In genomic region chr5:150780816-150781221, GRCh38 we compare ENCODE assay signal across 8 cellular contexts. TPM values are rescaled to one million over a fixed set of nuclear protein-coding genes. Genes with fewer than 3 reads are reported as not detected.
DNase-seq lines count a peak whose midpoint lies in the region; ATAC-seq lines count a peak whose summit lies in the region.

No MANE protein-coding gene starts in this region.

- no peak for ATAC-seq in activated CD4-positive, alpha-beta T cell treated with anti-CD3 and anti-CD28 coated beads for 36 hours
- ATAC-seq in GM19452 (IDR thresholded peaks at IDR 0.05; ENCODE audit: unreplicated experiment), result no peak

- no peaks in the 10 kb centered on the region for H3K27me3 Mint-ChIP-seq in activated CD4-positive, alpha-beta T cell treated with anti-CD3 and anti-CD28 coated beads for 36 hours
- H3K27me3 Mint-ChIP-seq in activated T-helper 1 cell treated with anti-CD3 and anti-CD28 coated beads, Interleukin-12 subunit alpha, Interleukin-12 subunit beta, Interleukin-2, Interleukin-4 antibody, amounts not matched to agents 30 ng/mL and 10 ng/mL and 1 ng/mL, durations not matched to agents 14 hours and 24 hours and 36 hours (ENCODE audit: insufficient read depth), result peaks cover under 1% of the 10 kb centered on the region
- H3K27me3 Mint-ChIP-seq in immature natural killer cell (ENCODE audit: low read depth in 3 of 3), result peaks cover 0 to 5% (median 3%) of the 10 kb centered on the region in 3 donors

- H3K4me3 Mint-ChIP-seq in activated CD4-positive, alpha-beta T cell treated with anti-CD3 and anti-CD28 coated beads for 36 hours, result peak overlapping the region; percentile 99
- peak overlapping the region; percentile 100 for H3K4me3 Mint-ChIP-seq in activated T-helper 1 cell treated with anti-CD3 and anti-CD28 coated beads, Interleukin-12 subunit alpha, Interleukin-12 subunit beta, Interleukin-2, Interleukin-4 antibody, amounts not matched to agents 30 ng/mL and 10 ng/mL and 1 ng/mL, durations not matched to agents 14 hours and 24 hours and 36 hours
- peak overlapping the region in 4 of 5 donors; percentile 13 to 98 (median 92) for H3K4me3 Mint-ChIP-seq in immature natural killer cell

- intact Hi-C loops in activated CD4-positive, alpha-beta T cell treated with anti-CD3 and anti-CD28 coated beads for 36 hours (cut with DNase I, micrococcal nuclease), result loop anchor here in 1 of 2 experiments (5.0 to 10.0 kb wide), 3 partner anchors 66 to 334 kb away; partner anchors contain the start of genes IRGM, RPS14 and TNIP1
- intact Hi-C loops in activated T-helper 1 cell treated with anti-CD3 and anti-CD28 coated beads, Interleukin-12 subunit alpha, Interleukin-12 subunit beta, Interleukin-2, Interleukin-4 antibody, amounts not matched to agents 30 ng/mL and 10 ng/mL and 1 ng/mL, durations not matched to agents 14 hours and 24 hours and 36 hours (cut with micrococcal nuclease), result loop anchor here (1.0 to 5.0 kb wide), 3 partner anchors 66 to 369 kb away; partner anchors contain the start of genes CD74 and TNIP1

- peak overlapping the region; percentile 90 for H3K27ac Mint-ChIP-seq in activated CD4-positive, alpha-beta T cell treated with anti-CD3 and anti-CD28 coated beads for 36 hours
- H3K27ac Mint-ChIP-seq in activated T-helper 1 cell treated with anti-CD3 and anti-CD28 coated beads, Interleukin-12 subunit alpha, Interleukin-12 subunit beta, Interleukin-2, Interleukin-4 antibody, amounts not matched to agents 30 ng/mL and 10 ng/mL and 1 ng/mL, durations not matched to agents 14 hours and 24 hours and 36 hours, result peak overlapping the region; percentile 83
- peak overlapping the region in 5 of 6 donors; percentile 77 to 97 (median 86) for H3K27ac Mint-ChIP-seq in immature natural killer cell

- H3K36me3 Mint-ChIP-seq in activated CD4-positive, alpha-beta T cell treated with anti-CD3 and anti-CD28 coated beads for 36 hours (ENCODE audit: low read depth), result peaks cover 25% of the 10 kb centered on the region
- H3K36me3 Mint-ChIP-seq in activated T-helper 1 cell treated with anti-CD3 and anti-CD28 coated beads, Interleukin-12 subunit alpha, Interleukin-12 subunit beta, Interleukin-2, Interleukin-4 antibody, amounts not matched to agents 30 ng/mL and 10 ng/mL and 1 ng/mL, durations not matched to agents 14 hours and 24 hours and 36 hours (ENCODE audit: low read depth), result peaks cover 4% of the 10 kb centered on the region
- H3K36me3 Mint-ChIP-seq in immature natural killer cell, result no peaks in the 10 kb centered on the region

- peaks cover 65% of the 10 kb centered on the region for H3K4me1 Mint-ChIP-seq in activated CD4-positive, alpha-beta T cell treated with anti-CD3 and anti-CD28 coated beads for 36 hours
- peaks cover 68% of the 10 kb centered on the region for H3K4me1 Mint-ChIP-seq in activated T-helper 1 cell treated with anti-CD3 and anti-CD28 coated beads, Interleukin-12 subunit alpha, Interleukin-12 subunit beta, Interleukin-2, Interleukin-4 antibody, amounts not matched to agents 30 ng/mL and 10 ng/mL and 1 ng/mL, durations not matched to agents 14 hours and 24 hours and 36 hours (ENCODE audit: low read depth)
- peaks cover 71 to 75% of the 10 kb centered on the region in 2 donors for H3K4me1 Mint-ChIP-seq in immature natural killer cell

- peaks cover 2% of the 10 kb centered on the region for H3K9me3 Mint-ChIP-seq in activated CD4-positive, alpha-beta T cell treated with anti-CD3 and anti-CD28 coated beads for 36 hours (ENCODE audit: low read depth)
- peaks cover 1% of the 10 kb centered on the region for H3K9me3 Mint-ChIP-seq in activated T-helper 1 cell treated with anti-CD3 and anti-CD28 coated beads, Interleukin-12 subunit alpha, Interleukin-12 subunit beta, Interleukin-2, Interleukin-4 antibody, amounts not matched to agents 30 ng/mL and 10 ng/mL and 1 ng/mL, durations not matched to agents 14 hours and 24 hours and 36 hours
- H3K9me3 Mint-ChIP-seq in immature natural killer cell, result no peaks in the 10 kb centered on the region

- CTCF ChIA-PET in activated CD4-positive, alpha-beta T cell treated with anti-CD3 and anti-CD28 coated beads for 36 hours (lab: Charles Lee), result interaction anchor here (0.6 to 7.0 kb wide), 11 partner anchors 10 to 334 kb away, joined by 3 to 44 read pairs (median 4); partner anchors contain the start of genes IRGM and RBM22

- peak overlapping the region; percentile 41 for H3K27ac ChIP-seq in temporal lobe (ENCODE audit: low read depth, low read length)

- POLR2A ChIA-PET in activated CD4-positive, alpha-beta T cell treated with anti-CD3 and anti-CD28 coated beads for 36 hours (lab: Charles Lee), result no interaction called here

- DNase-seq in activated CD4-positive, alpha-beta T cell treated with anti-CD3 and anti-CD28 coated beads for 36 hours, result peak; percentile 32
- no peak for DNase-seq in activated CD4-positive, alpha-beta T cell treated with anti-CD3 and anti-CD28 coated beads, Interleukin-2, amount 50 U/mL, for 1 hour
- no peak for DNase-seq in activated T-helper 1 cell treated with anti-CD3 and anti-CD28 coated beads, Interleukin-12 subunit alpha, Interleukin-12 subunit beta, Interleukin-2, Interleukin-4 antibody, amounts not matched to agents 30 ng/mL and 10 ng/mL and 1 ng/mL, durations not matched to agents 14 hours and 24 hours and 36 hours (ENCODE audit: low spot score)
- DNase-seq in immature natural killer cell (no peak), NCI-H774 (lab: John Stamatoyannopoulos, UW) (no peak), cerebellar nuclear complex (lab: John Stamatoyannopoulos, UW) (no peak)

RNA-seq across cellular contexts. Expression of gene SMIM3, which starts 2.3 kb away (rescaled TPM):
- 10 to 100 TPM; 16.8 to 16.9 TPM for total RNA-seq in activated CD4-positive, alpha-beta T cell treated with anti-CD3 and anti-CD28 coated beads for 36 hours
- total RNA-seq in activated T-helper 1 cell treated with anti-CD3 and anti-CD28 coated beads, Interleukin-12 subunit alpha, Interleukin-12 subunit beta, Interleukin-2, Interleukin-4 antibody, amounts not matched to agents 30 ng/mL and 10 ng/mL and 1 ng/mL, durations not matched to agents 14 hours and 24 hours and 36 hours, result 12.8 and 13.4 TPM in 2 replicates
- 10 to 100 TPM; 20.1 to 32.6 (median 21.7) TPM for polyA plus RNA-seq in immature natural killer cell
- 2.5 TPM for total RNA-seq in temporal lobe

RNA-seq across cellular contexts. Expression of gene DCTN4, which starts 22.0 kb away (rescaled TPM):
- 10 to 100 TPM; 31.7 to 49.0 TPM for total RNA-seq in activated CD4-positive, alpha-beta T cell treated with anti-CD3 and anti-CD28 coated beads for 36 hours
- 42.3 and 46.4 TPM in 2 replicates for total RNA-seq in activated T-helper 1 cell treated with anti-CD3 and anti-CD28 coated beads, Interleukin-12 subunit alpha, Interleukin-12 subunit beta, Interleukin-2, Interleukin-4 antibody, amounts not matched to agents 30 ng/mL and 10 ng/mL and 1 ng/mL, durations not matched to agents 14 hours and 24 hours and 36 hours
- 10 to 100 TPM in 1 of 3 donors, 1 to 10 TPM in 2; 8.0 to 10.6 (median 9.4) TPM for polyA plus RNA-seq in immature natural killer cell
- total RNA-seq in temporal lobe, result 84.6 TPM
